Comparison of ENCODE assay signal across 8 cellular contexts in the genomic region with DNA sequence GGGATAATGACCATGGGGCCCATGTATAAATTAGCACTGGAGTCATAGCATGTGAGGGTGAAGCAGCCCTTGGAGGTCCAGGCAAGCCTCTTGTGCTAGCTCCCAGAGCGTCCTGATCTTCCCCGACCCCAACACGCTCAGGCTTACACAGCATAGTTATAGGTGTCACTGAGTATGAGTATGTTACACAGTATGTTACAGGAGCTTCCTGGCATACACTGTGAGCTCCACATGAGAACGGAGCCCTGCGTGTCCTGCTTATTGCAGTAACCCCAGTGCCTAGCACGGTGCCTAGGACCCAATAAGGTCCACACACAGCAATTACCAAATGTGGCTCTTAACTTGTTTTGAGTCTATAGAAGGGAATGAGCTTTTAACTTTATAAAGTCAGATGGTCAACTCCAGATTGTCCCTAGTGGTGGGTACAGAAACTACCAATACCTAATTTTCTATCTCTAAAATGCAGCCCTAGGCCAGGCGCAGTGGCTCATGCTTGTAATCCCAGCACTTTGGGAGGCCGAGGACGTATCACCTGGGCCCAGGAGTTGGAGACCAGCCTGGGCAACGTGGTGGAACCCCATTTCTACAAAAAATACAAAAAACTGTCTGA.
A peak's percentile ranks its signal among the peaks of the same experiment; 100 is the strongest.
DNase-seq lines count a peak whose midpoint lies in the region; ATAC-seq and TF ChIP-seq lines count a peak whose summit lies in the region.

No MANE protein-coding gene starts in this region.

- peak; percentile 50 for TF ChIP-seq CTCF in BE2C (IDR thresholded peaks at IDR 0.05; ENCODE audit: low read depth, low read length)
- TF ChIP-seq CTCF in LNCAP (IDR thresholded peaks at IDR 0.05), result peak; percentile 52
- TF ChIP-seq CTCF in tibial artery (IDR thresholded peaks at IDR 0.05), result peak; percentile 29 to 39
- no peak for TF ChIP-seq CTCF in GM10266 (IDR thresholded peaks at IDR 0.05; ENCODE audit: control insufficient read depth, insufficient read depth, low read depth, missing control alignments)

- no peak for DNase-seq in BE2C
- no peak for DNase-seq in epithelial cell of prostate (ENCODE audit: low read depth, low spot score)
- no peak for DNase-seq in tibial artery
- no peak for DNase-seq in midbrain (lab: John Stamatoyannopoulos, UW)
- DNase-seq in NCI-H1436 treated with DMSO at 0.1 percent for 48 hours (lab: John Stamatoyannopoulos, UW), result no peak
- DNase-seq in GM10266 (ENCODE audit: extremely low spot score), result no peak

- intact Hi-C loops in tibial artery (cut with DNase I; ENCODE audit: low total_unique reads), result loop anchor here (10.0 kb wide), 1 partner anchor 216 kb away; no protein-coding TSS in a partner anchor

- H3K27me3 ChIP-seq in BE2C, result peaks cover under 1% of the 10 kb centered on the region; the same call in 1 of the 2 replicates
- no peaks in the 10 kb centered on the region for H3K27me3 ChIP-seq in tibial artery

- peak overlapping the region; percentile 85 for H3K27ac ChIP-seq in epithelial cell of prostate
- H3K27ac ChIP-seq in tibial artery, result no peak overlapping the region

- no peaks in the 10 kb centered on the region for H3K36me3 ChIP-seq in BE2C
- no peaks in the 10 kb centered on the region for H3K36me3 ChIP-seq in tibial artery

- H3K9me3 ChIP-seq in BE2C, result no peaks in the 10 kb centered on the region
- no peaks in the 10 kb centered on the region for H3K9me3 ChIP-seq in tibial artery

- H3K4me1 ChIP-seq in BE2C (no peaks in the 10 kb centered on the region), tibial artery (no peaks in the 10 kb centered on the region)

- ATAC-seq in GM19455 (IDR thresholded peaks at IDR 0.05; ENCODE audit: unreplicated experiment), result peak; percentile 84

- H3K4me3 ChIP-seq in BE2C (ENCODE audit: low read depth, low read length) (no peak overlapping the region), tibial artery (no peak overlapping the region)
